21 cellular contexts compared by ENCODE assay signal in the genomic region with DNA sequence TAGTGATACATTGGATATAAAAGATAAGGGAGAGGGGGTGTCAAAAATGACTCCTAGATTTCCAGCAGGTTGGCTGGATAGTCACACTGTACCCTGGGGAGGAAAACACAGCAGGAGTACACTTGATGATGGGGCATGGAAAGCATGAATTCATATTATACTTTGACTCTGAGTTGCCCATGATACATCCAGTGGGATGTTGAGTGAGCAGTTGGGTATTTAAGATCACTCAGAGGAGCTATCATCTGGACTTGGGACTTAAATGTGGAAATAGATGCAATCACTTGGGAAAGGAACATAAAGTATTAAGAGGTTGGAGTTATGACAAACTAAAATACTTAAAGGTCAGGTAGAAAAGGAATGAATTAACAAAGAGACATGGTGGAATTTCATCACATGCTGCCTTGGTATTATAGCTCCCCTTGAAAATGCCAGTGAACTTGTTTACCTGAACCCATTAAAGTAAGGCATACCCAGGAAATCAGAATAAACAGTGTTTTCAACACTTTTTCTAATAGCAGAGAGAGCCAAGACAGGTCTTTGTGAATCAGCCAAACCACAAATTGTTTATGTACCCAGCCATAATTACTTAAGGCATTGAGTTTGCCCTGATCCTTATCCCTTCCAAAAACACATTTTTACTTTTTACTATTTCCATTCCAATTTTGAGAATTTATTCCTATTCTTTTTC. TPM values are rescaled to one million over a fixed set of nuclear protein-coding genes. Genes with fewer than 3 reads are reported as not detected.
A peak's percentile ranks its signal among the peaks of the same experiment; 100 is the strongest.
DNase-seq lines count a peak whose midpoint lies in the region; ATAC-seq and TF ChIP-seq lines count a peak whose summit lies in the region.
"Had no signal": no experiment of that assay in that cellular context is flagged by ENCODE, and none has a peak within 500 bp of the region (broad histone marks: within the 10 kb centered on the region; RNA-seq: fewer than 3 reads in every experiment).

No MANE protein-coding gene starts in this region.

- no peak overlapping the region for H3K4me3 Mint-ChIP-seq in osteocyte (ENCODE audit: unreplicated experiment)
- H3K4me3 Mint-ChIP-seq: activated CD4-positive, alpha-beta T cell treated with anti-CD3 and anti-CD28 coated beads for 36 hours; activated naive CD8-positive, alpha-beta T cell treated with anti-CD3 and anti-CD28 coated beads for 36 hours; activated T-helper 17 cell treated with anti-CD3 and anti-CD28 coated beads, Interleukin-2, amount 50 U/mL, for 72 hours; neural crest cell had no signal

- H3K36me3 Mint-ChIP-seq in osteocyte (ENCODE audit: unreplicated experiment) = peaks cover 1% of the 10 kb centered on the region
- H3K36me3 Mint-ChIP-seq: activated naive CD8-positive, alpha-beta T cell treated with anti-CD3 and anti-CD28 coated beads for 36 hours had no signal

- peaks cover 5% of the 10 kb centered on the region for H3K9me3 Mint-ChIP-seq in osteocyte (ENCODE audit: unreplicated experiment)
- H3K9me3 Mint-ChIP-seq: activated naive CD8-positive, alpha-beta T cell treated with anti-CD3 and anti-CD28 coated beads for 36 hours had no signal

- no peaks in the 10 kb centered on the region for H3K27me3 ChIP-seq in MG63
- H3K27me3 ChIP-seq: suprapubic skin had no signal

- H3K36me3 ChIP-seq in MG63 = 0 out of 2 replicates have a peak, but pooled peaks cover 7% of the 10 kb centered on the region
- H3K36me3 ChIP-seq: suprapubic skin had no signal

- no peak for ATAC-seq in HG02759 (IDR thresholded peaks at IDR 0.05; ENCODE audit: unreplicated experiment)
- ATAC-seq: activated CD4-positive, alpha-beta T cell treated with anti-CD3 and anti-CD28 coated beads for 36 hours; activated T-helper 17 cell treated with anti-CD3 and anti-CD28 coated beads, Interleukin-2, amount 50 U/mL, for 72 hours; left ventricle myocardium superior; mucosa of descending colon; psoas muscle had no signal

- H3K27ac Mint-ChIP-seq in osteocyte (ENCODE audit: unreplicated experiment) = peak overlapping the region; percentile 1
- H3K27ac Mint-ChIP-seq: activated CD4-positive, alpha-beta T cell treated with anti-CD3 and anti-CD28 coated beads for 36 hours; activated naive CD8-positive, alpha-beta T cell treated with anti-CD3 and anti-CD28 coated beads for 36 hours; activated T-helper 17 cell treated with anti-CD3 and anti-CD28 coated beads, Interleukin-2, amount 50 U/mL, for 72 hours had no signal

- DNase-seq in AG20443 (ENCODE audit: low spot score) = peak; percentile 16
- peak; percentile 61 for DNase-seq in MG63
- DNase-seq in cardiac fibroblast (ENCODE audit: low read depth in 2 of 2) = peak; percentile 25 to 73
- no peak for DNase-seq in osteocyte (ENCODE audit: extremely low spot score, unreplicated experiment)
- DNase-seq in NCI-H1436 (lab: John Stamatoyannopoulos, UW) = no peak
- no peak for DNase-seq in C1 segment of cervical spinal cord (lab: John Stamatoyannopoulos, UW)
- DNase-seq in AML-193 (lab: John Stamatoyannopoulos, UW) = no peak
- DNase-seq: activated CD4-positive, alpha-beta T cell treated with anti-CD3 and anti-CD28 coated beads for 36 hours; activated naive CD8-positive, alpha-beta T cell treated with anti-CD3 and anti-CD28 coated beads for 36 hours; DND-41; erythroblast; left ventricle myocardium superior; mucosa of descending colon; NCI-H2081; NCI-H510A; psoas muscle; RPMI8226 had no signal

- TF ChIP-seq CTCF in cardiac fibroblast (IDR thresholded peaks at IDR 0.05; ENCODE audit: low read depth, low read length) (no peak), osteocyte (IDR thresholded peaks at IDR 0.05) (no peak)

- no peaks in the 10 kb centered on the region for H3K27me3 Mint-ChIP-seq in osteocyte (ENCODE audit: unreplicated experiment)

- H3K4me1 Mint-ChIP-seq in osteocyte (ENCODE audit: unreplicated experiment) = peaks cover 30% of the 10 kb centered on the region
- H3K4me1 Mint-ChIP-seq: activated naive CD8-positive, alpha-beta T cell treated with anti-CD3 and anti-CD28 coated beads for 36 hours; activated T-helper 17 cell treated with anti-CD3 and anti-CD28 coated beads, Interleukin-2, amount 50 U/mL, for 72 hours; neural crest cell had no signal

- peaks cover 7% of the 10 kb centered on the region; the same call in 1 of the 2 replicates for H3K9me3 ChIP-seq in MG63
- H3K9me3 ChIP-seq: mucosa of descending colon, psoas muscle, suprapubic skin had no signal

- H3K4me3 ChIP-seq in MG63 (no peak overlapping the region), cardiac fibroblast (replicated peaks in 1 of 2; ENCODE audit: low read depth in 2 of 2, low read length in 2 of 2) (no peak overlapping the region)
- H3K4me3 ChIP-seq: mucosa of descending colon, psoas muscle, suprapubic skin had no signal

RNA-seq across cellular contexts. Expression of gene ABI3BP, which starts 49.9 kb away (rescaled TPM):
- 1.1 and 2.1 TPM in 2 replicates for total RNA-seq in MG63 (2014; rRNA removed; shearing (Covaris generic); ENCODE audit: low replicate concordance)
- total RNA-seq in osteocyte = 157 and 175 TPM in 2 replicates
- total RNA-seq: activated CD4-positive, alpha-beta T cell treated with anti-CD3 and anti-CD28 coated beads for 36 hours; neural crest cell had no signal

Comparison
In these comparisons a context has a peak if more than half of its experiments do, and no peak if none do; other contexts are left out.
1. DNase-seq: peak in AG20443 (single experiment), MG63 (single experiment) and cardiac fibroblast (2 of 2); none in osteocyte (single experiment), NCI-H1436 (single experiment), C1 segment of cervical spinal cord (0 of 14) and AML-193 (0 of 2).
2. RNA of gene ABI3BP, which starts 49.9 kb away (total RNA-seq): 157 to 175 TPM in osteocyte; 1.1 to 2.1 TPM in MG63; every median in the first group is over 10 times any median in the second.